ENCODE assay signal across 1 cellular context in genomic region chr20:25532015-25532751, GRCh38.
A peak's percentile ranks its signal among the peaks of the same experiment; 100 is the strongest.
TF ChIP-seq lines count a peak whose summit lies in the region.

No MANE protein-coding gene starts in this region.

TF ChIP-seq in HepG2, 621 proteins besides CTCF, POLR2A, EP300 and RAD21:
- TF ChIP-seq ATF2 (CRISPR knock-in tag; IDR thresholded peaks at IDR 0.05) = no peak
- no peak for TF ChIP-seq ZBTB42 (CRISPR knock-in tag; IDR thresholded peaks at IDR 0.05)
- peak; percentile 76 for TF ChIP-seq ZBTB33 (CRISPR knock-in tag; IDR thresholded peaks at IDR 0.05)
- TF ChIP-seq ZNF598 (CRISPR knock-in tag; IDR thresholded peaks at IDR 0.05; ENCODE audit: borderline replicate concordance) = peak; percentile 34; the same call in 1 of the 2 replicates
- TF ChIP-seq ZNF230 (CRISPR knock-in tag; IDR thresholded peaks at IDR 0.05) = 0 out of 2 replicates have a peak, but pooled peaks have one; percentile 56
- 0 out of 2 replicates have a peak, but pooled peaks have one; percentile 18 for TF ChIP-seq ZNF143 (CRISPR knock-in tag; IDR thresholded peaks at IDR 0.05)
- TF ChIP-seq GRHL1 (CRISPR knock-in tag; conservative IDR thresholded peaks at IDR 0.05) = no peak
- peak; percentile 64 for TF ChIP-seq XRCC5 (optimal IDR thresholded peaks at IDR 0.05; ENCODE audit: low read length)
- no peak for TF ChIP-seq DDIT3 (CRISPR knock-in tag; IDR thresholded peaks at IDR 0.05)
- peak; percentile 34; the same call in 1 of the 2 replicates for TF ChIP-seq NRL (CRISPR knock-in tag; IDR thresholded peaks at IDR 0.05; ENCODE audit: borderline replicate concordance)
- peak; percentile 27; the same call in 1 of the 2 replicates for TF ChIP-seq ZNF574 (CRISPR knock-in tag; IDR thresholded peaks at IDR 0.05)
- TF ChIP-seq HNF4A (CRISPR knock-in tag; IDR thresholded peaks at IDR 0.05) = no peak
- 0 out of 2 replicates have a peak, but pooled peaks have one; percentile 30 for TF ChIP-seq PAX8 (CRISPR knock-in tag; IDR thresholded peaks at IDR 0.05; ENCODE audit: borderline replicate concordance)
- TF ChIP-seq CEBPG (CRISPR knock-in tag; IDR thresholded peaks at IDR 0.05) = no peak
- TF ChIP-seq ZNF687 (CRISPR knock-in tag; IDR thresholded peaks at IDR 0.05) = peak; percentile 62
- no peak for TF ChIP-seq ZSCAN31 (CRISPR knock-in tag; IDR thresholded peaks at IDR 0.05; ENCODE audit: low read depth)
- TF ChIP-seq ZNF674 (CRISPR knock-in tag; IDR thresholded peaks at IDR 0.05; ENCODE audit: low read depth) = no peak
- no peak for TF ChIP-seq ZNF7 (CRISPR knock-in tag; IDR thresholded peaks at IDR 0.05)
- TF ChIP-seq STAG1 (CRISPR knock-in tag; IDR thresholded peaks at IDR 0.05) = peak; percentile 67
- TF ChIP-seq ATRX (CRISPR knock-in tag; IDR thresholded peaks at IDR 0.05; ENCODE audit: borderline replicate concordance) = no peak
- TF ChIP-seq ZNF619 (CRISPR knock-in tag; IDR thresholded peaks at IDR 0.05) = 0 out of 2 replicates have a peak, but pooled peaks have one; percentile 21
- TF ChIP-seq HMGA1 (CRISPR knock-in tag; conservative IDR thresholded peaks at IDR 0.05) = no peak
- TF ChIP-seq NKX3-1 (CRISPR knock-in tag; IDR thresholded peaks at IDR 0.05) = no peak
- no peak for TF ChIP-seq DRAP1 (CRISPR knock-in tag; IDR thresholded peaks at IDR 0.05)
- TF ChIP-seq ZNF546 (CRISPR knock-in tag; conservative IDR thresholded peaks at IDR 0.05) = no peak
- TF ChIP-seq ZNF768 (CRISPR knock-in tag; IDR thresholded peaks at IDR 0.05) = no peak
- TF ChIP-seq ZKSCAN1 (IDR thresholded peaks at IDR 0.05; ENCODE audit: low read length) = no peak
- TF ChIP-seq MED1 (CRISPR knock-in tag; IDR thresholded peaks at IDR 0.05) = no peak
- no peak for TF ChIP-seq SNAPC2 (CRISPR knock-in tag; IDR thresholded peaks at IDR 0.05)
- no peak for TF ChIP-seq ELF4 (CRISPR knock-in tag; IDR thresholded peaks at IDR 0.05; ENCODE audit: borderline replicate concordance)
- no peak for TF ChIP-seq ZFY (CRISPR knock-in tag; IDR thresholded peaks at IDR 0.05)
- TF ChIP-seq ZNF891 (CRISPR knock-in tag; IDR thresholded peaks at IDR 0.05) = peak; percentile 47; the same call in 1 of the 2 replicates
- 0 out of 2 replicates have a peak, but pooled peaks have one; percentile 64 for TF ChIP-seq ZNF572 (CRISPR knock-in tag; IDR thresholded peaks at IDR 0.05)
- no peak for TF ChIP-seq KLF15 (CRISPR knock-in tag; IDR thresholded peaks at IDR 0.05; ENCODE audit: borderline replicate concordance)
- peak; percentile 68; the same call in 1 of the 2 replicates for TF ChIP-seq MTA1 (CRISPR knock-in tag; IDR thresholded peaks at IDR 0.05; ENCODE audit: borderline replicate concordance)
- peak; percentile 9 for TF ChIP-seq ZNF883 (CRISPR knock-in tag; IDR thresholded peaks at IDR 0.05; ENCODE audit: not compliant biosample characterization)
- TF ChIP-seq ZNF160 (CRISPR knock-in tag; IDR thresholded peaks at IDR 0.05) = no peak
- TF ChIP-seq ZNF34 (CRISPR knock-in tag; IDR thresholded peaks at IDR 0.05; ENCODE audit: borderline replicate concordance) = no peak
- TF ChIP-seq ZSCAN21 (CRISPR knock-in tag; IDR thresholded peaks at IDR 0.05; ENCODE audit: borderline replicate concordance) = 0 out of 2 replicates have a peak, but pooled peaks have one; percentile 37
- no peak for TF ChIP-seq RFXANK (CRISPR knock-in tag; IDR thresholded peaks at IDR 0.05)
- no peak for TF ChIP-seq HDAC2 (CRISPR knock-in tag; IDR thresholded peaks at IDR 0.05)
- TF ChIP-seq JUND (CRISPR knock-in tag; IDR thresholded peaks at IDR 0.05) = no peak
- TF ChIP-seq PAXIP1 (CRISPR knock-in tag; conservative IDR thresholded peaks at IDR 0.05) = 0 out of 2 replicates have a peak, but pooled peaks have one; percentile 19
- no peak for TF ChIP-seq SNRNP70 (IDR thresholded peaks at IDR 0.05; ENCODE audit: low read depth, low read length)
- no peak for TF ChIP-seq GABPB1 (CRISPR knock-in tag; IDR thresholded peaks at IDR 0.05)
- no peak for TF ChIP-seq ZNF121 (CRISPR knock-in tag; IDR thresholded peaks at IDR 0.05)
